9 cellular contexts compared by ENCODE assay signal in the genomic region with DNA sequence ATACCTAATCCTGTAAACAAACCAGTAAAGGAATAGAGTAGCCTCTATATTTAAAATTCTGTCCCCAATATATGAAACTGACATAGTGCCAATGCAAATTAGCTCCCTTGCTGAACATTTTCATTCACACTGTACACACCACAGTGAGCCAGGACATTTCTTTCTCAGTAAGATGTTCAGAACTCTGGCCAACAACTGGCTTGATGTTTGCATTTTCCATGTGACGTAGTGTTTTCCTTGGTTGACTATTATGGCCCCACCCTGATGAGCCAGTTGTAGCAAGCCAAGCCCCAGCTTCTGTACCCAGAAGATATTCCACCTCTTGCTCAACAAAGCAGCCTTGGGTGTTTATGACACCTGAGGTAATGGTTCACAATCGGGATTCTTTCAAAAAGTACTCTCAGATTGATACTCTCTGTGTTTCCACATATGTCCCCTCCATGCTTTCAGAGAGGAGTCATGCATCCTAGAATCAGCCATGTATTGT. TPM values are rescaled to one million over a fixed set of nuclear protein-coding genes. Genes with fewer than 3 reads are reported as not detected.
DNase-seq lines count a peak whose midpoint lies in the region; ATAC-seq and TF ChIP-seq lines count a peak whose summit lies in the region.
"Had no signal": no experiment of that assay in that cellular context is flagged by ENCODE, and none has a peak within 500 bp of the region (broad histone marks: within the 10 kb centered on the region; RNA-seq: fewer than 3 reads in every experiment).

No MANE protein-coding gene starts in this region.

- BruUV-seq in MCF 10A (replicated peaks; lab: Mats Ljungman, UMichigan): no TSS peak

- peak overlapping the region in 1 of 2 donors; percentile 65 for H3K4me3 Mint-ChIP-seq in activated T-cell treated with anti-CD3 and anti-CD28 coated beads, Interleukin-2, amount 50 U/mL, for 72 hours
- H3K4me3 Mint-ChIP-seq in MCF 10A (ENCODE audit: unreplicated experiment): peak overlapping the region; percentile 57

- no peak for DNase-seq in activated T-cell treated with anti-CD3 and anti-CD28 coated beads, Interleukin-2, amount 50 U/mL, for 72 hours
- DNase-seq in activated T-cell treated with anti-CD3 and anti-CD28 coated beads for 4 hours: no peak
- peak; percentile 93 for DNase-seq in MCF 10A (ENCODE audit: unreplicated experiment)
- no peak for DNase-seq in thyroid gland
- no peak for DNase-seq in hippocampal formation (lab: John Stamatoyannopoulos, UW)
- no peak for DNase-seq in mesenteric fat pad (ENCODE audit: low spot score)

- TF ChIP-seq CTCF in MCF 10A (IDR thresholded peaks at IDR 0.05; ENCODE audit: unreplicated experiment): no peak
- no peak for TF ChIP-seq CTCF in thyroid gland (IDR thresholded peaks at IDR 0.05)

- H3K4me1 ChIP-seq in thyroid gland: peaks cover 21 to 31% of the 10 kb centered on the region in 2 donors

- CTCF ChIA-PET in MCF 10A (lab: Yijun Ruan, JAX): interaction anchor here (1.0 to 3.6 kb wide), 7 partner anchors 11 to 50 kb away, joined by 3 to 23 read pairs (median 4); no protein-coding TSS in a partner anchor

- peak in 1 of 2 donors; percentile 38 for ATAC-seq in activated T-cell treated with anti-CD3 and anti-CD28 coated beads, Interleukin-2, amount 50 U/mL, for 72 hours (replicated peaks in 1 of 2)
- ATAC-seq in HG03159 (IDR thresholded peaks at IDR 0.05; ENCODE audit: unreplicated experiment): peak; percentile 46
- no peak for ATAC-seq in activated CD4-positive, CD25-positive, alpha-beta regulatory T cell treated with anti-CD3 and anti-CD28 coated beads, Interleukin-2, amount 50 U/mL, for 24 hours

- intact Hi-C loops in MCF 10A (cut with micrococcal nuclease): loop anchor here (1.0 to 2.0 kb wide), 2 partner anchors 15 kb away; no protein-coding TSS in a partner anchor
- intact Hi-C loops in thyroid gland (cut with DNase I): no loop called here

- H3K27me3 ChIP-seq in thyroid gland: no peaks in the 10 kb centered on the region

- no peaks in the 10 kb centered on the region for H3K9me3 Mint-ChIP-seq in activated T-cell treated with anti-CD3 and anti-CD28 coated beads, Interleukin-2, amount 50 U/mL, for 72 hours
- H3K9me3 Mint-ChIP-seq in MCF 10A (ENCODE audit: unreplicated experiment): no peaks in the 10 kb centered on the region

- 76 to 79% methylated on average over 2 of the region's 2 CpGs for WGBS in thyroid gland, 2 donors

- no peaks in the 10 kb centered on the region for H3K27me3 Mint-ChIP-seq in activated T-cell treated with anti-CD3 and anti-CD28 coated beads, Interleukin-2, amount 50 U/mL, for 72 hours (ENCODE audit: low read depth)
- no peaks in the 10 kb centered on the region for H3K27me3 Mint-ChIP-seq in MCF 10A (ENCODE audit: insufficient read depth, unreplicated experiment)

- H3K27ac Mint-ChIP-seq in activated T-cell treated with anti-CD3 and anti-CD28 coated beads, Interleukin-2, amount 50 U/mL, for 72 hours: peak overlapping the region; percentile 81
- H3K27ac Mint-ChIP-seq in MCF 10A (ENCODE audit: low read depth, unreplicated experiment): peak overlapping the region; percentile 97

- peak overlapping the region in 2 of 3 donors; percentile 7 to 45 for H3K27ac ChIP-seq in thyroid gland
- H3K27ac ChIP-seq: C4-2B had no signal

- no peaks in the 10 kb centered on the region for H3K36me3 Mint-ChIP-seq in activated T-cell treated with anti-CD3 and anti-CD28 coated beads, Interleukin-2, amount 50 U/mL, for 72 hours (ENCODE audit: insufficient read depth in 2 of 2)
- peaks cover 6% of the 10 kb centered on the region for H3K36me3 Mint-ChIP-seq in MCF 10A (ENCODE audit: insufficient read depth, unreplicated experiment)

- peaks cover 37% of the 10 kb centered on the region for H3K4me1 Mint-ChIP-seq in activated T-cell treated with anti-CD3 and anti-CD28 coated beads, Interleukin-2, amount 50 U/mL, for 72 hours (ENCODE audit: low read depth)
- H3K4me1 Mint-ChIP-seq in MCF 10A (ENCODE audit: insufficient read depth, unreplicated experiment): peaks cover 40% of the 10 kb centered on the region

- no peaks in the 10 kb centered on the region for H3K36me3 ChIP-seq in thyroid gland

- TF ChIP-seq POLR2A in thyroid gland (IDR thresholded peaks at IDR 0.05): no peak

- no peaks in the 10 kb centered on the region for H3K9me3 ChIP-seq in thyroid gland

- POLR2A ChIA-PET in MCF 10A (lab: Yijun Ruan, JAX): interaction anchor here (1.1 to 7.3 kb wide), 15 partner anchors 12 to 1223 kb away, joined by 3 to 241 read pairs (median 6); partner anchors contain the start of genes ABHD17B, ANXA1, C9orf85 and ZFAND5

- H3K4me3 ChIP-seq in thyroid gland (replicated peaks in 1 of 3): no peak overlapping the region

RNA-seq across cellular contexts. Expression of gene ANXA1, which starts 17.7 kb away (rescaled TPM):
- total RNA-seq in activated T-cell treated with anti-CD3 and anti-CD28 coated beads, Interleukin-2, amount 50 U/mL, for 72 hours: 10 to 100 TPM; 16.7 to 51.1 TPM
- total RNA-seq in MCF 10A (2022): 731 and 810 TPM in 2 replicates
- total RNA-seq in thyroid gland: 100 to 1,000 TPM; 236 to 442 (median 247) TPM
- total RNA-seq in mesenteric fat pad: 1,420 TPM

Comparison
In these comparisons a context has a peak if more than half of its experiments do, and no peak if none do; other contexts are left out.
1. RNA of gene ANXA1, which starts 17.7 kb away (total RNA-seq): 1,420 TPM in mesenteric fat pad (single experiment), 731 to 810 TPM in MCF 10A and 236 to 442 TPM in thyroid gland; 16.7 to 51.1 TPM in activated T-cell treated with anti-CD3 and anti-CD28 coated beads, Interleukin-2, amount 50 U/mL, for 72 hours; every median in the first group is over 4 times any median in the second.